Comparison of ENCODE assay signal across 31 cellular contexts in genomic region chr3:5476403-5476802, GRCh38.
"Had no signal": no experiment of that assay in that cellular context is flagged by ENCODE, and none has a peak within 500 bp of the region (broad histone marks: within the 10 kb centered on the region; RNA-seq: fewer than 3 reads in every experiment).

No MANE protein-coding gene starts in this region.

- ATAC-seq: activated naive CD4-positive, alpha-beta T cell treated with anti-CD3 and anti-CD28 coated beads, Interleukin-2, amount 50 U/mL, for 72 hours; body of pancreas had no signal

- H3K27ac ChIP-seq: adrenal gland, body of pancreas, breast epithelium, VCaP had no signal

- DNase-seq: activated B cell treated with CpG ODN at 0.5 μM for 24 hours; activated CD4-positive, alpha-beta memory T cell treated with anti-CD3 and anti-CD28 coated beads for 36 hours; activated CD4-positive, alpha-beta T cell treated with anti-CD3 and anti-CD28 coated beads for 4 hours; activated CD4-positive, alpha-beta T cell treated with anti-CD3 and anti-CD28 coated beads, Interleukin-2, amount 50 U/mL, for 1 hour; activated CD4-positive, CD25-positive, alpha-beta regulatory T cell treated with anti-CD3 and anti-CD28 coated beads, Interleukin-2, amount 50 U/mL, for 72 hours; activated CD8-positive, alpha-beta memory T cell treated with anti-CD3 and anti-CD28 coated beads, Interleukin-2, amount 50 U/mL, for 4 hours; activated gamma-delta T cell; activated naive CD4-positive, alpha-beta T cell treated with anti-CD3 and anti-CD28 coated beads for 36 hours; adrenal gland; body of pancreas; Kasumi-1; MG63; NCI-H1048; NCI-H1105 treated with DMSO at 0.1 percent for 48 hours; NCI-H1436; NCI-H1694; NCI-H1930; NCI-H2081 treated with DMSO at 0.1 percent for 48 hours; NCI-H510A; NCI-H526; NCI-H748 treated with DMSO at 0.1 percent for 48 hours; NK-92 treated with Interleukin-12 subunit alpha and Interleukin-12 subunit beta, amount 100 ng/mL, for 24 hours; Right ventricle myocardium superior; SW 1271; T-helper 1 cell; T-helper 2 cell; T-helper 9 cell had no signal

- H3K4me1 ChIP-seq: adrenal gland, body of pancreas, breast epithelium had no signal

- H3K36me3 ChIP-seq: adrenal gland, breast epithelium, MG63 had no signal

- H3K27me3 ChIP-seq: adrenal gland, body of pancreas, breast epithelium, MG63 had no signal

- H3K4me3 ChIP-seq: adrenal gland, body of pancreas, breast epithelium, MG63 had no signal

- FAIRE-seq: astrocyte had no signal

- H3K9me3 ChIP-seq: body of pancreas, breast epithelium, MG63 had no signal
